14 cellular contexts compared by ENCODE assay signal in genomic region chr11:31725176-31725575, GRCh38.
DNase-seq lines count a peak whose midpoint lies in the region; TF ChIP-seq lines count a peak whose summit lies in the region.
"Had no signal": no experiment of that assay in that cellular context is flagged by ENCODE, and none has a peak within 500 bp of the region (broad histone marks: within the 10 kb centered on the region; RNA-seq: fewer than 3 reads in every experiment).

No MANE protein-coding gene starts in this region.

- H4K20me1 ChIP-seq in GM23248 (ENCODE audit: insufficient read depth): no peaks in the 10 kb centered on the region

- POLR2A ChIA-PET in Caco-2 (lab: Charles Lee): no interaction called here

- H3K27me3 Mint-ChIP-seq in Caco-2 (ENCODE audit: insufficient read depth, unreplicated experiment) (no peaks in the 10 kb centered on the region), chondrocyte (ENCODE audit: low read depth) (no peaks in the 10 kb centered on the region)

- in situ Hi-C loops in GM23248 (cut with MboI): no loop called here

- no peaks in the 10 kb centered on the region for H3K36me3 Mint-ChIP-seq in Caco-2 (ENCODE audit: insufficient read depth, unreplicated experiment)
- H3K36me3 Mint-ChIP-seq in chondrocyte (ENCODE audit: low read depth): peaks cover 6% of the 10 kb centered on the region

- intact Hi-C loops in Caco-2 (cut with micrococcal nuclease; ENCODE audit: unreplicated experiment): no loop called here

- H3K4me1 Mint-ChIP-seq in Caco-2 (ENCODE audit: low read depth, unreplicated experiment) (no peaks in the 10 kb centered on the region), chondrocyte (ENCODE audit: low read depth) (no peaks in the 10 kb centered on the region)

- H3K9me3 Mint-ChIP-seq in Caco-2 (ENCODE audit: unreplicated experiment) (no peaks in the 10 kb centered on the region), chondrocyte (ENCODE audit: low read depth) (peaks cover 3% of the 10 kb centered on the region)

- H3K4me3 ChIP-seq in AG09309 (ENCODE audit: control insufficient read depth, low read depth, low read length) (no peak overlapping the region), GM23248 (no peak overlapping the region), fibroblast of the aortic adventitia (ENCODE audit: low read depth, low read length) (no peak overlapping the region), Caco-2 (ENCODE audit: low read depth, low read length) (no peak overlapping the region)

- H3K4me1 ChIP-seq in GM23248 (ENCODE audit: insufficient read depth): peaks cover 11% of the 10 kb centered on the region; the same call in 1 of the 2 replicates
- H3K4me1 ChIP-seq in Caco-2: no peaks in the 10 kb centered on the region

- no peaks in the 10 kb centered on the region for H3K36me3 ChIP-seq in GM23248 (ENCODE audit: low read depth)
- H3K36me3 ChIP-seq in Caco-2 (ENCODE audit: control insufficient read depth, insufficient read depth, low read length): no peaks in the 10 kb centered on the region

- H3K9me3 ChIP-seq in GM23248 (ENCODE audit: low read depth): no peaks in the 10 kb centered on the region
- H3K9me3 ChIP-seq in Caco-2: no peaks in the 10 kb centered on the region

- no peak overlapping the region for H2AFZ ChIP-seq in GM23248

- H3K27me3 ChIP-seq in GM23248 (replicated peaks; ENCODE audit: insufficient read depth) (no peaks in the 10 kb centered on the region), Caco-2 (replicated peaks; ENCODE audit: control insufficient read depth, insufficient read depth, low read length) (no peaks in the 10 kb centered on the region)

- H3F3A ChIP-seq in GM23248 (ENCODE audit: insufficient read depth): no peaks in the 10 kb centered on the region

- no TSS peak for BruUV-seq in Caco-2 (replicated peaks; lab: Mats Ljungman, UMichigan)

- peak overlapping the region; percentile 3 for H3K4me2 ChIP-seq in GM23248 (ENCODE audit: unreplicated experiment)
- H3K4me2 ChIP-seq: KMS-11 had no signal

- peak overlapping the region; percentile 58 for H3K27ac ChIP-seq in GM23248
- H3K27ac ChIP-seq: C4-2B, KMS-11, RWPE1 had no signal

- no peaks in the 10 kb centered on the region for H3K79me2 ChIP-seq in GM23248 (ENCODE audit: insufficient read depth)

- TF ChIP-seq CTCF in AG09309 (IDR thresholded peaks at IDR 0.05; ENCODE audit: control insufficient read depth, insufficient read depth, low read depth, low read length, missing control alignments): no peak
- TF ChIP-seq CTCF in fibroblast of the aortic adventitia (IDR thresholded peaks at IDR 0.05; ENCODE audit: insufficient read depth, low read length): no peak
- no peak for TF ChIP-seq CTCF in Caco-2 (IDR thresholded peaks at IDR 0.05; ENCODE audit: insufficient read depth in 1 of 2, low read depth in 1 of 2, low read length in 1 of 2, severe bottlenecking in 1 of 2, unreplicated experiment in 1 of 2)
- no peak for TF ChIP-seq CTCF in chondrocyte (IDR thresholded peaks at IDR 0.05)

- H3K9ac ChIP-seq in GM23248: no peak overlapping the region
- H3K9ac ChIP-seq: KMS-11 had no signal

- no peaks in the 10 kb centered on the region for H3K9me2 ChIP-seq in GM23248 (ENCODE audit: insufficient read depth)

- H3K4me3 Mint-ChIP-seq in Caco-2 (ENCODE audit: unreplicated experiment): no peak overlapping the region
- no peak overlapping the region for H3K4me3 Mint-ChIP-seq in chondrocyte (ENCODE audit: unreplicated experiment)

- DNase-seq in AG09309 (ENCODE audit: low read depth) (peak; percentile 11), GM23248 (peak; percentile 74), amniotic epithelial cell (ENCODE audit: low read depth) (peak; percentile 4), fibroblast of the aortic adventitia (ENCODE audit: low read depth) (peak; percentile 52), Caco-2 (no peak), NCI-H524 treated with DMSO at 0.1 percent for 48 hours (lab: John Stamatoyannopoulos, UW) (no peak), NCI-H748 (lab: John Stamatoyannopoulos, UW; ENCODE audit: unreplicated experiment) (no peak), chondrocyte (ENCODE audit: low spot score) (no peak)
- DNase-seq: DMS 273 treated with DMSO at 0.1 percent for 48 hours, NCI-H187, NCI-H748 treated with DMSO at 0.1 percent for 48 hours had no signal

- H3K27ac Mint-ChIP-seq in Caco-2 (ENCODE audit: unreplicated experiment) (no peak overlapping the region), chondrocyte (ENCODE audit: unreplicated experiment) (no peak overlapping the region)

- CTCF ChIA-PET in Caco-2 (lab: Charles Lee): no interaction called here

Comparison
In these comparisons a context has a peak if more than half of its experiments do, and no peak if none do; other contexts are left out.
1. DNase-seq: peak in AG09309 (single experiment), GM23248 (single experiment), amniotic epithelial cell (single experiment) and fibroblast of the aortic adventitia (single experiment); none in Caco-2 (0 of 2), NCI-H524 treated with DMSO at 0.1 percent for 48 hours (single experiment), NCI-H748 (single experiment) and chondrocyte (single experiment).